ENCODE assay signal across 23 cellular contexts in the genomic region with DNA sequence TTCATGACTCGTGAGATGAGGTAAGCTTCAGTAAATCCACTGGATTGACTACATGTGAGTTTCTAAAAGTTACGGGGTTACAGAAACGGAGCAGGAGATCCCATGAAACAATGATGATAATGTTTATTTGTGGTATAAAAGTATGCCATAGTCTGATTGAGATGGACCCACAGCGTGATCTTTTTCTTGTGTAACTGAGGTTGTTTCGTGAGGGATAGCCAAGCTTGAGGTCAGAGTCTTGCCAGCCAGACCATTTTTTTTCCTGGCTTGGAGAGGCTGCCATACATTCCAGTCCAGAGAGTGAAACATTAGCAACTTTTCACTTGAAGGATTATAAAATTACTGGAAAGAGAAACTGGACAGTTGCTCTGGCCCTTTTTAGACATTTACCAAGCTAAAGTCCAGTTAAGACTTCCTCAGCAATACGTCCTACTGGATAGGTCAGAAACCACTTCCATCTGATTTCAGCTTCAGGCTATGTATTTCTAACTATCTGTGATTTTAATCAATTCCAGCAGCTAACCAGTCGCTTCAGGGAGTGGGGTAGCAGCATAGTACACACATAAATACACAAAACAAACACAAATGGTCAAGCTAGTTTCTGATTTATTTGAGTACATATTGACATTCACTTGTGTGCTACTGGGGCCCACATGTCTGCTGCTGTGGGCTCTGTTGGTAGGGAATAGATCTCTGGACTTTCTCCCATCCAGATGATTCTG.
DNase-seq lines count a peak whose midpoint lies in the region; ATAC-seq, FAIRE-seq and TF ChIP-seq lines count a peak whose summit lies in the region.
"Had no signal": no experiment of that assay in that cellular context is flagged by ENCODE, and none has a peak within 500 bp of the region (broad histone marks: within the 10 kb centered on the region; RNA-seq: fewer than 3 reads in every experiment).

No MANE protein-coding gene starts in this region.

- peak; percentile 51 for DNase-seq in ELR (ENCODE audit: low read depth)
- DNase-seq in RPMI7951 (ENCODE audit: low read depth) = peak; percentile 70
- peak; percentile 66 for DNase-seq in fibroblast of pulmonary artery (ENCODE audit: low read depth)
- no peak for DNase-seq in kidney
- DNase-seq in nephron progenitor cell = no peak
- DNase-seq: activated CD8-positive, alpha-beta memory T cell treated with anti-CD3 and anti-CD28 coated beads, Interleukin-2, amount 10 ng/mL, durations not matched to agents 7 days and 5 days; amygdala; Caco-2; GDM1; H7; hypothalamus; Kasumi-1; midbrain; NCI-H187; nucleus accumbens; right lobe of liver; stimulated activated CD4-positive, alpha-beta T cell treated with anti-CD3 and anti-CD28 coated beads, Interleukin-4, amount 100 ng/mL, for 1 hour had no signal

- TF ChIP-seq CTCF in fibroblast of pulmonary artery (IDR thresholded peaks at IDR 0.05; ENCODE audit: low read length, missing control alignments) = no peak
- TF ChIP-seq CTCF in kidney (IDR thresholded peaks at IDR 0.05; ENCODE audit: borderline replicate concordance, extremely low read depth, insufficient read depth) = no peak
- no peak for TF ChIP-seq CTCF in nephron progenitor cell (IDR thresholded peaks at IDR 0.05)

- H3K27me3 ChIP-seq in skeletal muscle satellite cell (ENCODE audit: control insufficient read depth, insufficient read depth, low read length) = no peaks in the 10 kb centered on the region
- H3K27me3 ChIP-seq: right lobe of liver had no signal

- intact Hi-C loops in kidney (cut with DNase I) = no loop called here

- ATAC-seq in HG03342 (IDR thresholded peaks at IDR 0.05; ENCODE audit: unreplicated experiment) = no peak
- ATAC-seq: activated CD4-positive, CD25-positive, alpha-beta regulatory T cell treated with anti-CD3 and anti-CD28 coated beads, Interleukin-2, amount 50 U/mL, for 24 hours; activated CD8-positive, alpha-beta memory T cell treated with anti-CD3 and anti-CD28 coated beads, Interleukin-2, amount 10 ng/mL, durations not matched to agents 7 days and 5 days; right lobe of liver had no signal

- H3K9me3 ChIP-seq in skeletal muscle satellite cell (replicated peaks; ENCODE audit: low read length) (no peaks in the 10 kb centered on the region), kidney (ENCODE audit: control insufficient read depth in 1 of 2, low read length in 2 of 2) (no peaks in the 10 kb centered on the region)
- H3K9me3 ChIP-seq: Caco-2, right lobe of liver had no signal

- H3K27ac Mint-ChIP-seq in nephron progenitor cell = no peak overlapping the region
- H3K27ac Mint-ChIP-seq: activated CD8-positive, alpha-beta memory T cell treated with anti-CD3 and anti-CD28 coated beads, Interleukin-2, amount 10 ng/mL, durations not matched to agents 7 days and 5 days; T-helper 1 cell treated with Interleukin-12 subunit alpha and Interleukin-12 subunit beta and Interleukin-4 antibody, amounts not matched to agents 30 μg/mL and 1 μg/mL, for 36 hours had no signal

- H3K4me3 ChIP-seq in fibroblast of pulmonary artery (replicated peaks; ENCODE audit: low read depth, low read length) (no peak overlapping the region), skeletal muscle satellite cell (ENCODE audit: low read length) (no peak overlapping the region), kidney (ENCODE audit: low read length in 2 of 2) (no peak overlapping the region)
- H3K4me3 ChIP-seq: coronary artery, right lobe of liver, thoracic aorta had no signal

- no peak overlapping the region for H3K4me3 Mint-ChIP-seq in nephron progenitor cell
- H3K4me3 Mint-ChIP-seq: activated CD8-positive, alpha-beta memory T cell treated with anti-CD3 and anti-CD28 coated beads, Interleukin-2, amount 10 ng/mL, durations not matched to agents 7 days and 5 days; T-helper 1 cell treated with Interleukin-12 subunit alpha and Interleukin-12 subunit beta and Interleukin-4 antibody, amounts not matched to agents 30 μg/mL and 1 μg/mL, for 36 hours had no signal

- H3K36me3 Mint-ChIP-seq in nephron progenitor cell (ENCODE audit: low read depth) = no peaks in the 10 kb centered on the region
- H3K36me3 Mint-ChIP-seq: activated CD8-positive, alpha-beta memory T cell treated with anti-CD3 and anti-CD28 coated beads, Interleukin-2, amount 10 ng/mL, durations not matched to agents 7 days and 5 days had no signal

- H3K36me3 ChIP-seq in skeletal muscle satellite cell (ENCODE audit: insufficient read depth, low read length) (no peaks in the 10 kb centered on the region), kidney (ENCODE audit: control insufficient read depth in 1 of 2, insufficient read depth in 2 of 2, low read length in 2 of 2) (no peaks in the 10 kb centered on the region)
- H3K36me3 ChIP-seq: right lobe of liver, thoracic aorta had no signal

- H3K27ac ChIP-seq in kidney (ENCODE audit: low read depth in 2 of 2, low read length in 2 of 2) = no peak overlapping the region
- H3K27ac ChIP-seq: coronary artery, right lobe of liver, thoracic aorta had no signal

- no peaks in the 10 kb centered on the region for H3K4me1 Mint-ChIP-seq in nephron progenitor cell
- H3K4me1 Mint-ChIP-seq: activated CD8-positive, alpha-beta memory T cell treated with anti-CD3 and anti-CD28 coated beads, Interleukin-2, amount 10 ng/mL, durations not matched to agents 7 days and 5 days had no signal

- FAIRE-seq in kidney (lab: Jason Lieb, UNC) = no peak

- H3K9ac ChIP-seq in skeletal muscle satellite cell (ENCODE audit: low read depth, low read length) (peak overlapping the region; percentile 17), kidney (ENCODE audit: low read length in 2 of 2) (no peak overlapping the region)

- peak overlapping the region; percentile 22 for H3K4me2 ChIP-seq in skeletal muscle satellite cell (ENCODE audit: low read length)

- peaks cover 12% of the 10 kb centered on the region for H3K9me3 Mint-ChIP-seq in nephron progenitor cell
- H3K9me3 Mint-ChIP-seq: T-helper 1 cell treated with Interleukin-12 subunit alpha and Interleukin-12 subunit beta and Interleukin-4 antibody, amounts not matched to agents 30 μg/mL and 1 μg/mL, for 36 hours had no signal

- H3K4me1 ChIP-seq in skeletal muscle satellite cell (ENCODE audit: control insufficient read depth, insufficient read depth, low read length) (peaks cover 14% of the 10 kb centered on the region), kidney (ENCODE audit: control insufficient read depth in 1 of 2, insufficient read depth in 1 of 2, low read depth in 1 of 2, low read length in 2 of 2) (no peaks in the 10 kb centered on the region)
- H3K4me1 ChIP-seq: Caco-2, right lobe of liver had no signal

- H3K27me3 Mint-ChIP-seq in nephron progenitor cell (ENCODE audit: low read depth, poor library complexity) = no peaks in the 10 kb centered on the region
- H3K27me3 Mint-ChIP-seq: activated CD8-positive, alpha-beta memory T cell treated with anti-CD3 and anti-CD28 coated beads, Interleukin-2, amount 10 ng/mL, durations not matched to agents 7 days and 5 days had no signal

Comparison
In these comparisons a context has a peak if more than half of its experiments do, and no peak if none do; other contexts are left out.
1. DNase-seq: peak in ELR (single experiment), RPMI7951 (single experiment) and fibroblast of pulmonary artery (single experiment); none in kidney (single experiment) and nephron progenitor cell (single experiment).